In genomic region chr14:95255487-95255886, GRCh38 we compare ENCODE assay signal across 9 cellular contexts.
DNase-seq lines count a peak whose midpoint lies in the region; ATAC-seq and TF ChIP-seq lines count a peak whose summit lies in the region.
"Had no signal": no experiment of that assay in that cellular context is flagged by ENCODE, and none has a peak within 500 bp of the region (broad histone marks: within the 10 kb centered on the region; RNA-seq: fewer than 3 reads in every experiment).

No MANE protein-coding gene starts in this region.

- no peaks in the 10 kb centered on the region for H3K9me3 ChIP-seq in neuron (ENCODE audit: low read length)

- H3K4me3 ChIP-seq in coronary artery (no peak overlapping the region), neuron (ENCODE audit: low read length) (peak overlapping the region; percentile 9)

- H3K4me3 Mint-ChIP-seq in activated T-cell treated with anti-CD3 and anti-CD28 coated beads, Interleukin-2, amount 50 U/mL, for 24 hours, result no peak overlapping the region

- TF ChIP-seq CTCF in coronary artery (IDR thresholded peaks at IDR 0.05), result no peak

- no peaks in the 10 kb centered on the region for H3K9me3 Mint-ChIP-seq in activated T-cell treated with anti-CD3 and anti-CD28 coated beads, Interleukin-2, amount 50 U/mL, for 24 hours

- H2AFZ ChIP-seq in neuron (ENCODE audit: low read depth, low read length), result no peak overlapping the region

- H3K27ac ChIP-seq in coronary artery, result no peak overlapping the region
- H3K27ac ChIP-seq: C4-2B had no signal

- H3K36me3 ChIP-seq in neuron (ENCODE audit: insufficient read depth, low read length), result no peaks in the 10 kb centered on the region

- no peak overlapping the region for H3K27ac Mint-ChIP-seq in activated T-cell treated with anti-CD3 and anti-CD28 coated beads, Interleukin-2, amount 50 U/mL, for 24 hours

- no peak for ATAC-seq in GM19397 (IDR thresholded peaks at IDR 0.05; ENCODE audit: unreplicated experiment)

- H3K27me3 ChIP-seq in neuron (ENCODE audit: insufficient read depth, low read length), result no peaks in the 10 kb centered on the region

- peaks cover 29% of the 10 kb centered on the region for H3K27me3 Mint-ChIP-seq in activated T-cell treated with anti-CD3 and anti-CD28 coated beads, Interleukin-2, amount 50 U/mL, for 24 hours

- H3K4me1 ChIP-seq in neuron (ENCODE audit: insufficient read depth, low read length), result peaks cover 46% of the 10 kb centered on the region

- peaks cover 7% of the 10 kb centered on the region for H3K4me1 Mint-ChIP-seq in activated T-cell treated with anti-CD3 and anti-CD28 coated beads, Interleukin-2, amount 50 U/mL, for 24 hours (ENCODE audit: low read depth)

- no peaks in the 10 kb centered on the region for H3K36me3 Mint-ChIP-seq in activated T-cell treated with anti-CD3 and anti-CD28 coated beads, Interleukin-2, amount 50 U/mL, for 24 hours (ENCODE audit: low read depth)

- peak; percentile 10 for DNase-seq in activated T-cell treated with anti-CD3 and anti-CD28 coated beads for 48 hours (ENCODE audit: low read depth)
- no peak for DNase-seq in activated T-cell treated with anti-CD3 and anti-CD28 coated beads, Interleukin-2, amount 50 U/mL, for 24 hours
- peak; percentile 89 for DNase-seq in NCI-H2227 (lab: John Stamatoyannopoulos, UW; ENCODE audit: unreplicated experiment)
- peak; percentile 40 for DNase-seq in coronary artery (ENCODE audit: low spot score)
- no peak for DNase-seq in activated naive CD4-positive, alpha-beta T cell treated with anti-CD3 and anti-CD28 coated beads, Interleukin-2, amount 50 U/mL, for 16 hours
- no peak for DNase-seq in activated CD8-positive, alpha-beta memory T cell treated with anti-CD3 and anti-CD28 coated beads for 24 hours

Comparison
In these comparisons a context has a peak if more than half of its experiments do, and no peak if none do; other contexts are left out.
1. DNase-seq: peak in activated T-cell treated with anti-CD3 and anti-CD28 coated beads for 48 hours (single experiment), NCI-H2227 (single experiment) and coronary artery (single experiment); none in activated T-cell treated with anti-CD3 and anti-CD28 coated beads, Interleukin-2, amount 50 U/mL, for 24 hours (single experiment), activated naive CD4-positive, alpha-beta T cell treated with anti-CD3 and anti-CD28 coated beads, Interleukin-2, amount 50 U/mL, for 16 hours (single experiment) and activated CD8-positive, alpha-beta memory T cell treated with anti-CD3 and anti-CD28 coated beads for 24 hours (single experiment).